In genomic region chr2:65485839-65486238, GRCh38 we compare ENCODE assay signal across 29 cellular contexts.
"Had no signal": no experiment of that assay in that cellular context is flagged by ENCODE, and none has a peak within 500 bp of the region (broad histone marks: within the 10 kb centered on the region; RNA-seq: fewer than 3 reads in every experiment).

No MANE protein-coding gene starts in this region.

- H3K27me3 ChIP-seq: colonic mucosa, dorsolateral prefrontal cortex, esophagus muscularis mucosa, foreskin keratinocyte, gastrocnemius medialis, gastroesophageal sphincter, heart left ventricle, heart right ventricle had no signal

- H3K4me3 ChIP-seq: colonic mucosa, coronary artery, dorsolateral prefrontal cortex, esophagus muscularis mucosa, esophagus squamous epithelium, gastrocnemius medialis, gastroesophageal sphincter, heart left ventricle, heart right ventricle had no signal

- H3K36me3 ChIP-seq: colonic mucosa, esophagus muscularis mucosa, esophagus squamous epithelium, gastrocnemius medialis, gastroesophageal sphincter, heart left ventricle, heart right ventricle had no signal

- ATAC-seq: effector memory CD8-positive, alpha-beta T cell; esophagus mucosa; foreskin keratinocyte; gastrocnemius medialis; gastroesophageal sphincter; heart left ventricle; heart right ventricle had no signal

- H3K27ac ChIP-seq: colonic mucosa, coronary artery, dorsolateral prefrontal cortex, epithelial cell of prostate, esophagus muscularis mucosa, esophagus squamous epithelium, foreskin keratinocyte, gastrocnemius medialis, gastroesophageal sphincter, heart left ventricle, heart right ventricle had no signal

- H3K9me3 ChIP-seq: colonic mucosa, esophagus muscularis mucosa, gastrocnemius medialis, gastroesophageal sphincter had no signal

- DNase-seq: colonic mucosa; cortex of kidney; dermis blood vessel endothelial cell; dorsolateral prefrontal cortex; effector CD4-positive, alpha-beta T cell; effector CD8-positive, alpha-beta T cell; effector memory CD4-positive, alpha-beta T cell; effector memory CD8-positive, alpha-beta T cell; endodermal cell; erythroblast; esophagus squamous epithelium; foreskin fibroblast; foreskin keratinocyte; foreskin melanocyte; gastrocnemius medialis; glutamatergic neuron; head of caudate nucleus; heart left ventricle; heart right ventricle had no signal

- H3K27ac Mint-ChIP-seq: dendritic cell treated with granulocyte-macrophage colony-stimulating factor and Interleukin-4, amounts not matched to agents 40 ng/mL and 50 ng/mL, for 4 days; effector memory CD8-positive, alpha-beta T cell; endodermal cell had no signal

- H3K4me1 ChIP-seq: colonic mucosa, esophagus muscularis mucosa, esophagus squamous epithelium, foreskin keratinocyte, gastrocnemius medialis, gastroesophageal sphincter, heart left ventricle, heart right ventricle had no signal

- H3K4me3 Mint-ChIP-seq: dendritic cell treated with granulocyte-macrophage colony-stimulating factor and Interleukin-4, amounts not matched to agents 40 ng/mL and 50 ng/mL, for 4 days; effector memory CD8-positive, alpha-beta T cell; endodermal cell had no signal

- FAIRE-seq: colon, endometrium, endothelial cell of umbilical vein, frontal cortex had no signal
